ENCODE assay signal across 1 cellular context in the genomic region with DNA sequence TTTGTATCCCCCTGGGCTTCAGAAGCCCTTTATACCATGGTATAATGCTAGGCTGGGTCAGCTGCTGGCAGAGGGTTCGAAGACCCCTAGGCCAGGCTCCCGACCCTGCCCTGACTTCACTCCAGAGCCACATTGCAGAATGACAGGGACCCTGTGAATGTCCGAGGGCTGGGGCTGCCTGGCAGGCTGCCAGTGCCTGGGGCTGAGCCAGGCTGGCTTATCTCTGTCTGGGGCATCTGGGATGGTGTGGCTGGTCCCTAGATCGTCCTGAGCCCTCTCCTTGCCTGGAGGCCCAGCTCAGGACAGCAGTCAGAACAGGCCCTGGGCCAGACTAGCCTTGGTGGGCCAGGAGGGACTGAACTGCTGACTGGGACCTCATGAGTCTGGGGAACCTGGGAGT.
A peak's percentile ranks its signal among the peaks of the same experiment; 100 is the strongest.
TF ChIP-seq lines count a peak whose summit lies in the region.

No MANE protein-coding gene starts in this region.

TF ChIP-seq in SK-N-SH, 30 proteins besides CTCF, POLR2A, EP300 and RAD21 (continued from another document):
- TF ChIP-seq, protein P1, sequence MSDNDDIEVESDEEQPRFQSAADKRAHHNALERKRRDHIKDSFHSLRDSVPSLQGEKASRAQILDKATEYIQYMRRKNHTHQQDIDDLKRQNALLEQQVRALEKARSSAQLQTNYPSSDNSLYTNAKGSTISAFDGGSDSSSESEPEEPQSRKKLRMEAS (IDR thresholded peaks at IDR 0.05; ENCODE audit: low read depth): no peak
- peak; percentile 41; the same call in 1 of the 2 replicates for TF ChIP-seq RCOR1 (IDR thresholded peaks at IDR 0.05; ENCODE audit: low read length)
